In the genomic region with DNA sequence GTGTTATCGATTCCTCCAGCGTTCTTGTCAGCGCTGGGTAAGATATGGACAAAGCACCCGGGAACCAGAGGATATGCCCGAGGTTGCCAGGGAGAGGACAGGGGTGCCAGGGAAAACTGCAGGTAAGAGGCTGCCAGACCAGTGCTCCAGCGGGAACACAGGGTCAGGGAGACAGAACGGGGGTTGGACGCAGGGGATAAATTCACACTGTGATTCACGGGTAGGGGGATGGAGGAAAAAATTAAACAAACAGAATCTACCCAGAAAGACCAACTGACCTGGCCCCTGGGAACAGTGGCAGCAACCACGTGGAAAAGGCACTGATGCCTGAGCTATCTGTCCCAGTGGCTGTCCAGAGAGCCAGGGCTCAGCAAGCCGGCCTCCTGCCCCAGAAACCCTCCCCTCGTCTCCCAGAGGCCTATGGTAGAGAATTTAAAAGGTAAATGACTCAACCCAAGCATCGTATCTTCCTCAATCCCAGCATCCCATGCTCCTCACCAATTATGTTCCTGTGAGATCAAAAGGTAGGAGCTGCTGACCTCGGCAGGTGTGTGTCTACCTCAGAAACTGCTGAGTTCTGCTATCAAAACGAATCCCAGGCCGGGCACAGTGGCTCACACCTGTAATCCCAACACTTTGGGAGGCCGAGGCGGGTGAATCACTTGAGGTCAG, we compare ENCODE assay signal across 1 cellular context.
TF ChIP-seq lines count a peak whose summit lies in the region.

No MANE protein-coding gene starts in this region.

TF ChIP-seq in GM12878, 131 proteins besides CTCF, POLR2A, EP300 and RAD21:
- TF ChIP-seq RAD51 (IDR thresholded peaks at IDR 0.05), result no peak
- TF ChIP-seq, protein P1, sequence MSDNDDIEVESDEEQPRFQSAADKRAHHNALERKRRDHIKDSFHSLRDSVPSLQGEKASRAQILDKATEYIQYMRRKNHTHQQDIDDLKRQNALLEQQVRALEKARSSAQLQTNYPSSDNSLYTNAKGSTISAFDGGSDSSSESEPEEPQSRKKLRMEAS (IDR thresholded peaks at IDR 0.05; ENCODE audit: low read depth, low read length), result no peak
